Comparison of ENCODE assay signal across 25 cellular contexts in the genomic region with DNA sequence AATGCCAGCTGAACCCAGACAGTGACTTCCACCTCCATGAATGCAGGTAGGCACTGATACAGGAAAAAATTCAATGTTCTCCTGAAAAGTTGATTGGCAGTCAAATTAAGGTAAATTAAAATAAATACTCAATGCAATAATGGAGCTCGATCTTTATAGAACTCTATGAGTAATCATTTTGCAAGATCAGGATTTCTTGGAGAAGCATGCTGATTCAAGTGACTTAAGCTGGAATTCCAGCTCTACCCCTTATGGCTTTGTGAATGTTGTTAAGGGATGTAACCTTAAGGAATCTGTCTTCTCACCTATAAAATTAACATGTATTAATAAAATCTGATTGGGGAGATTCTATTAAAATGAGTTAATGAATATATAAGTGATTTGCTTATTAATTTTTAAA.
"Had no signal": no experiment of that assay in that cellular context is flagged by ENCODE, and none has a peak within 500 bp of the region (broad histone marks: within the 10 kb centered on the region; RNA-seq: fewer than 3 reads in every experiment).

No MANE protein-coding gene starts in this region.

- H3K27me3 ChIP-seq: ascending aorta had no signal

- H3K27ac ChIP-seq: ascending aorta had no signal

- H3K9me3 ChIP-seq: ascending aorta had no signal

- FAIRE-seq: RCC 7860, TTC549 had no signal

- H3K36me3 ChIP-seq: ascending aorta had no signal

- ATAC-seq: activated CD8-positive, alpha-beta memory T cell treated with anti-CD3 and anti-CD28 coated beads, Interleukin-2, amount 10 ng/mL, durations not matched to agents 7 days and 5 days; PC-3; T-cell had no signal

- H3K4me1 ChIP-seq: ascending aorta had no signal

- H3K4me3 ChIP-seq: ascending aorta had no signal

- DNase-seq: activated B cell treated with CpG ODN at 0.5 μM for 24 hours; activated CD4-positive, alpha-beta T cell treated with anti-CD3 and anti-CD28 coated beads for 1 hour; activated CD4-positive, alpha-beta T cell treated with anti-CD3 and anti-CD28 coated beads, Interleukin-2, amount 10 ng/mL, durations not matched to agents 24 days and 14 days; activated CD4-positive, alpha-beta T cell treated with anti-CD3 and anti-CD28 coated beads, Interleukin-2, amount 50 U/mL, for 48 hours; activated CD8-positive, alpha-beta memory T cell treated with anti-CD3 and anti-CD28 coated beads, Interleukin-2, amount 10 ng/mL, durations not matched to agents 7 days and 5 days; activated effector memory CD4-positive, alpha-beta T cell treated with Interleukin-2 at 50 U/mL for 16 hours; activated naive CD4-positive, alpha-beta T cell; activated T-cell treated with anti-CD3 and anti-CD28 coated beads, Interleukin-2, amount 50 U/mL, for 24 hours; amniotic stem cell; Kasumi-1; KBM-7; NCI-H1105 treated with DMSO at 0.1 percent for 48 hours; NCI-H1436 treated with DMSO at 0.1 percent for 48 hours; NCI-H187; NCI-H2081; NCI-H446; NCI-H524; PC-3; SHP77 treated with DMSO at 0.1 percent for 48 hours; T-cell; T-helper 2 cell; T1000 had no signal
